17 cellular contexts compared by ENCODE assay signal in the genomic region with DNA sequence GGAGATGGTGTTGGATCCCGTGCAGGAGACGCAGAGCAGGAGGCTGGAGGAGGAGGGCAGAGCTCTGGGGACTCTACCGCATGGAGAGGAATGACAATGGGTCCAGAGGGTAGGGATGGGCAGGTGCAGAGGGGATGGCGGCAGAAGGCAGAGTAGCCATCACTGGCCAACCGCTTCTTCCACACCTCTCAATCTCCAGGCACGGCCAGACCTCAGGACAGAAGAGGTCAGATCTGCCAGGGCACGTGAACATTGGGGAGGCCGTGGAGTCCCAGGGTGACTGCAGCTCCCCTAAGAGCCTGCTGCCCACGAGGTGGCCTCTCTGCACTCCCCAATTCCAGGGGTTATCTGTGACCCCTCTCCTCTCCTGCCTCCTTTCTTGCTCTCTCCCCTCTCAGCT.
DNase-seq lines count a peak whose midpoint lies in the region; ATAC-seq and TF ChIP-seq lines count a peak whose summit lies in the region.
"Had no signal": no experiment of that assay in that cellular context is flagged by ENCODE, and none has a peak within 500 bp of the region (broad histone marks: within the 10 kb centered on the region; RNA-seq: fewer than 3 reads in every experiment).

No MANE protein-coding gene starts in this region.

- no peak for TF ChIP-seq CTCF in natural killer cell (IDR thresholded peaks at IDR 0.05)
- no peak for TF ChIP-seq CTCF in upper lobe of right lung (IDR thresholded peaks at IDR 0.05)

- peak; percentile 6 for DNase-seq in activated T-cell treated with anti-CD3 and anti-CD28 coated beads, Interleukin-2, amount 50 U/mL, for 24 hours
- DNase-seq in activated T-cell treated with anti-CD3 and anti-CD28 coated beads, Interleukin-2, amount 50 U/mL, for 1 hour: no peak
- DNase-seq in natural killer cell treated with Interleukin-12 subunit alpha and Interleukin-12 subunit beta and Interleukin-15 and Interleukin-18, amount 100 ng/mL, for 72 hours (ENCODE audit: low spot score): peak; percentile 16
- DNase-seq in natural killer cell (no peak), posterior vena cava (ENCODE audit: low spot score) (peak; percentile 53), upper lobe of right lung (peak; percentile 44), NCI-H510A treated with DMSO at 0.1 percent for 48 hours (lab: John Stamatoyannopoulos, UW) (no peak), NCI-H146 (lab: John Stamatoyannopoulos, UW) (no peak)
- DNase-seq: 8988T; Calu3; CD8-positive, alpha-beta T cell; DMS79 treated with DMSO at 0.1 percent for 48 hours; GF-D8; HFFc6 had no signal

- H3K9me3 Mint-ChIP-seq in activated T-cell treated with anti-CD3 and anti-CD28 coated beads, Interleukin-2, amount 50 U/mL, for 24 hours: no peaks in the 10 kb centered on the region
- H3K9me3 Mint-ChIP-seq in natural killer cell treated with Interleukin-12 subunit alpha and Interleukin-12 subunit beta and Interleukin-15 and Interleukin-18, amount 100 ng/mL, for 72 hours: no peaks in the 10 kb centered on the region
- H3K9me3 Mint-ChIP-seq in natural killer cell: no peaks in the 10 kb centered on the region
- H3K9me3 Mint-ChIP-seq: CD8-positive, alpha-beta T cell; GM23338 had no signal

- H3K9me3 ChIP-seq in upper lobe of right lung: no peaks in the 10 kb centered on the region
- H3K9me3 ChIP-seq: BLaER1 had no signal

- H3K27ac ChIP-seq in upper lobe of right lung: no peak overlapping the region
- H3K27ac ChIP-seq: BLaER1 had no signal

- H3K4me1 Mint-ChIP-seq in activated T-cell treated with anti-CD3 and anti-CD28 coated beads, Interleukin-2, amount 50 U/mL, for 24 hours (ENCODE audit: low read depth): no peaks in the 10 kb centered on the region
- H3K4me1 Mint-ChIP-seq in natural killer cell treated with Interleukin-12 subunit alpha and Interleukin-12 subunit beta and Interleukin-15 and Interleukin-18, amount 100 ng/mL, for 72 hours (ENCODE audit: low read depth in 2 of 2): no peaks in the 10 kb centered on the region
- H3K4me1 Mint-ChIP-seq in natural killer cell: no peaks in the 10 kb centered on the region
- H3K4me1 Mint-ChIP-seq: GM23338 had no signal

- no peak for ATAC-seq in natural killer cell treated with Interleukin-12 subunit alpha and Interleukin-12 subunit beta and Interleukin-15 and Interleukin-18, amount 100 ng/mL, for 72 hours
- ATAC-seq in natural killer cell: no peak
- ATAC-seq in upper lobe of right lung: no peak
- ATAC-seq: CD8-positive, alpha-beta T cell; GM23338; HCT116 had no signal

- no peaks in the 10 kb centered on the region for H3K27me3 ChIP-seq in upper lobe of right lung
- H3K27me3 ChIP-seq: BLaER1 had no signal

- no peaks in the 10 kb centered on the region for H3K4me1 ChIP-seq in upper lobe of right lung
- H3K4me1 ChIP-seq: BLaER1 had no signal

- H3K4me3 ChIP-seq in upper lobe of right lung: no peak overlapping the region
- H3K4me3 ChIP-seq: BLaER1, GM23338 had no signal

- peaks cover 17% of the 10 kb centered on the region for H3K27me3 Mint-ChIP-seq in activated T-cell treated with anti-CD3 and anti-CD28 coated beads, Interleukin-2, amount 50 U/mL, for 24 hours
- H3K27me3 Mint-ChIP-seq in natural killer cell treated with Interleukin-12 subunit alpha and Interleukin-12 subunit beta and Interleukin-15 and Interleukin-18, amount 100 ng/mL, for 72 hours: peaks cover 0 to 5% of the 10 kb centered on the region in 2 donors
- peaks cover 3 to 5% of the 10 kb centered on the region in 2 donors for H3K27me3 Mint-ChIP-seq in natural killer cell (ENCODE audit: low read depth in 2 of 2)

- no peaks in the 10 kb centered on the region for H3K36me3 ChIP-seq in upper lobe of right lung
- H3K36me3 ChIP-seq: BLaER1 had no signal

- no peak overlapping the region for H3K4me3 Mint-ChIP-seq in activated T-cell treated with anti-CD3 and anti-CD28 coated beads, Interleukin-2, amount 50 U/mL, for 24 hours
- no peak overlapping the region for H3K4me3 Mint-ChIP-seq in natural killer cell treated with Interleukin-12 subunit alpha and Interleukin-12 subunit beta and Interleukin-15 and Interleukin-18, amount 100 ng/mL, for 72 hours
- H3K4me3 Mint-ChIP-seq in natural killer cell: no peak overlapping the region
- H3K4me3 Mint-ChIP-seq: CD8-positive, alpha-beta T cell; GM23338; HFFc6 had no signal

- no peak overlapping the region for H3K27ac Mint-ChIP-seq in activated T-cell treated with anti-CD3 and anti-CD28 coated beads, Interleukin-2, amount 50 U/mL, for 24 hours
- no peak overlapping the region for H3K27ac Mint-ChIP-seq in natural killer cell treated with Interleukin-12 subunit alpha and Interleukin-12 subunit beta and Interleukin-15 and Interleukin-18, amount 100 ng/mL, for 72 hours
- H3K27ac Mint-ChIP-seq in natural killer cell: no peak overlapping the region
- H3K27ac Mint-ChIP-seq: CD8-positive, alpha-beta T cell; GM23338; HFFc6 had no signal

- no peaks in the 10 kb centered on the region for H3K36me3 Mint-ChIP-seq in activated T-cell treated with anti-CD3 and anti-CD28 coated beads, Interleukin-2, amount 50 U/mL, for 24 hours (ENCODE audit: low read depth)
- H3K36me3 Mint-ChIP-seq in natural killer cell treated with Interleukin-12 subunit alpha and Interleukin-12 subunit beta and Interleukin-15 and Interleukin-18, amount 100 ng/mL, for 72 hours: no peaks in the 10 kb centered on the region
- no peaks in the 10 kb centered on the region for H3K36me3 Mint-ChIP-seq in natural killer cell
- H3K36me3 Mint-ChIP-seq: CD8-positive, alpha-beta T cell had no signal

- intact Hi-C loops in natural killer cell (cut with micrococcal nuclease): no loop called here
- intact Hi-C loops in posterior vena cava (cut with DNase I): no loop called here
- intact Hi-C loops in upper lobe of right lung (cut with DNase I): no loop called here

Comparison
In these comparisons a context has a peak if more than half of its experiments do, and no peak if none do; other contexts are left out.
1. DNase-seq: peak in activated T-cell treated with anti-CD3 and anti-CD28 coated beads, Interleukin-2, amount 50 U/mL, for 24 hours (single experiment), natural killer cell treated with Interleukin-12 subunit alpha and Interleukin-12 subunit beta and Interleukin-15 and Interleukin-18, amount 100 ng/mL, for 72 hours (single experiment), posterior vena cava (single experiment) and upper lobe of right lung (single experiment); none in activated T-cell treated with anti-CD3 and anti-CD28 coated beads, Interleukin-2, amount 50 U/mL, for 1 hour (single experiment), natural killer cell (single experiment), NCI-H510A treated with DMSO at 0.1 percent for 48 hours (single experiment) and NCI-H146 (single experiment).